Comparison of ENCODE assay signal across 8 cellular contexts in genomic region chr10:104349623-104350142, GRCh38. TPM values are rescaled to one million over a fixed set of nuclear protein-coding genes. Genes with fewer than 3 reads are reported as not detected.
A peak's percentile ranks its signal among the peaks of the same experiment; 100 is the strongest.
DNase-seq lines count a peak whose midpoint lies in the region; ATAC-seq, FAIRE-seq and TF ChIP-seq lines count a peak whose summit lies in the region.

No MANE protein-coding gene starts in this region.

- no peak for TF ChIP-seq CTCF in A549 (IDR thresholded peaks at IDR 0.05)
- TF ChIP-seq CTCF in lower lobe of right lung (IDR thresholded peaks at IDR 0.05): no peak
- no peak for TF ChIP-seq CTCF in chondrocyte (IDR thresholded peaks at IDR 0.05)

- POLR2A ChIA-PET in A549 (lab: Yijun Ruan, JAX): interaction anchor here (0.5 to 1.8 kb wide), 4 partner anchors 11 to 354 kb away, joined by 3 to 8 read pairs (median 4); partner anchors contain the start of genes GSTO2 and ITPRIP

- TF ChIP-seq EP300 in A549 (IDR thresholded peaks at IDR 0.05): no peak

- H3K9me3 Mint-ChIP-seq in chondrocyte (ENCODE audit: low read depth): no peaks in the 10 kb centered on the region

- no peak overlapping the region for H3K4me3 Mint-ChIP-seq in chondrocyte (ENCODE audit: unreplicated experiment)

- intact Hi-C loops in lower lobe of right lung (cut with DNase I): loop anchor here (5.0 kb wide), 1 partner anchor 57 kb away; no protein-coding TSS in a partner anchor

- H3K27ac ChIP-seq in A549 (peak overlapping the region; percentile 49 to 74), lower lobe of right lung (peak overlapping the region; percentile 74)

- CTCF ChIA-PET in A549 (lab: Yijun Ruan, JAX): interaction anchor here (0.6 to 13.2 kb wide), 18 partner anchors 8 to 460 kb away, joined by 3 to 339 read pairs (median 11); partner anchors contain the start of gene ITPRIP

- TF ChIP-seq POLR2A in A549 (IDR thresholded peaks at IDR 0.05; ENCODE audit: low read length): no peak

- H3K27ac Mint-ChIP-seq in chondrocyte (ENCODE audit: unreplicated experiment): no peak overlapping the region

- peaks cover 9% of the 10 kb centered on the region for H3K27me3 Mint-ChIP-seq in chondrocyte (ENCODE audit: low read depth)

- TF ChIP-seq RAD21 in A549 (conservative IDR thresholded peaks at IDR 0.05 in 1 of 2, IDR thresholded peaks at IDR 0.05 in 1 of 2): no peak

- no peak for FAIRE-seq in A549 (lab: Jason Lieb, UNC)

- H3K9me3 ChIP-seq in A549 (no peaks in the 10 kb centered on the region), lower lobe of right lung (no peaks in the 10 kb centered on the region)

- H3K4me3 ChIP-seq in A549 (no peak overlapping the region), lower lobe of right lung (peak overlapping the region; percentile 22), H7 (ENCODE audit: insufficient read depth, low read depth, low read length) (no peak overlapping the region)

- DNase-seq in A549 (ENCODE audit: low read depth in 1 of 2, low spot score in 1 of 2) (peak in 1 of 2 experiments; percentile 64), amniotic epithelial cell (ENCODE audit: low read depth) (peak; percentile 92), lower lobe of right lung (no peak), NCI-H1436 treated with DMSO at 0.1 percent for 48 hours (lab: John Stamatoyannopoulos, UW) (no peak), chondrocyte (ENCODE audit: low spot score) (no peak), H7 (no peak)

- H3K36me3 ChIP-seq in lower lobe of right lung (no peaks in the 10 kb centered on the region), H7 (replicated peaks; ENCODE audit: control insufficient read depth, insufficient read depth, low read length) (no peaks in the 10 kb centered on the region)

- peak; percentile 15 to 41; a peak in 4 of 6 replicates for ATAC-seq in A549
- peak; percentile 49 for ATAC-seq in GM19468 (IDR thresholded peaks at IDR 0.05; ENCODE audit: extremely low read depth, unreplicated experiment)
- peak; percentile 55 for ATAC-seq in HG03460 (IDR thresholded peaks at IDR 0.05; ENCODE audit: unreplicated experiment)
- ATAC-seq in lower lobe of right lung: peak; percentile 71 to 75

- H3K4me1 ChIP-seq in A549: peaks cover 20% of the 10 kb centered on the region
- H3K4me1 ChIP-seq in lower lobe of right lung: peaks cover 53% of the 10 kb centered on the region

- WGBS in A549 (ENCODE audit: missing lambda C conversion rate): 22% methylated on average over 5 of the region's 5 CpGs

- H3K27me3 ChIP-seq in lower lobe of right lung (ENCODE audit: low read depth) (no peaks in the 10 kb centered on the region), H7 (ENCODE audit: control insufficient read depth, insufficient read depth, low read length) (peaks cover 11% of the 10 kb centered on the region)

- H3K4me1 Mint-ChIP-seq in chondrocyte (ENCODE audit: low read depth): no peaks in the 10 kb centered on the region

- no peaks in the 10 kb centered on the region for H3K36me3 Mint-ChIP-seq in chondrocyte (ENCODE audit: low read depth)

- H3K4me2 ChIP-seq in A549: peak overlapping the region; percentile 68

TF ChIP-seq in A549, 52 proteins besides CTCF, POLR2A, EP300 and RAD21:
- TF ChIP-seq HEYL (CRISPR knock-in tag; IDR thresholded peaks at IDR 0.05): no peak
- TF ChIP-seq KDM1A (IDR thresholded peaks at IDR 0.05; ENCODE audit: low read depth): no peak
- TF ChIP-seq SREBF2 (IDR thresholded peaks at IDR 0.05): no peak
- TF ChIP-seq NFE2L2 (conservative IDR thresholded peaks at IDR 0.05; ENCODE audit: low read length): peak; percentile 37; the same call in 1 of the 2 replicates
- peak; percentile 80 to 86 for TF ChIP-seq CEBPB (IDR thresholded peaks at IDR 0.05)
- no peak for TF ChIP-seq FOSL2 (IDR thresholded peaks at IDR 0.05)
- TF ChIP-seq FOSL2 (CRISPR knock-in tag; IDR thresholded peaks at IDR 0.05): peak; percentile 52; the same call in 1 of the 2 replicates
TF ChIP-seq in A549: peak in this region for 3.

RNA-seq across cellular contexts. Expression of gene CFAP58, which starts 4.0 kb away (rescaled TPM):
- polyA plus RNA-seq in A549 (2011; rRNA removed): 0.16 and 0.22 TPM in 2 replicates
- polyA plus RNA-seq in A549 (2012; cell fraction: cytosol; rRNA removed): 0.03 and 0.12 TPM in 2 replicates
- polyA plus RNA-seq in A549 (2012; cell fraction: nucleus; rRNA removed): 0.07 TPM in 1 of 2 replicates, not detected in the other
- polyA plus RNA-seq in A549 (2017; fragmentation: RNase III; extraction: RNeasy Plus Mini Kit Qiagen cat#74134 plus additional on column Dnase treatment): 0.17 to 0.32 TPM (median 0.25 TPM) in 3 replicates
- polyA minus RNA-seq in A549 (2011; rRNA and poly(A)+ RNA removed): 0.50 TPM in 1 of 2 replicates, not detected in the other
- total RNA-seq in lower lobe of right lung: 1.1 TPM
- total RNA-seq in chondrocyte: 0.13 to 0.27 TPM (median 0.15 TPM) in 3 replicates
- total RNA-seq in H7 (2014; rRNA removed; shearing (Covaris generic)): 0.62 and 2.0 TPM in 2 replicates

RNA-seq across cellular contexts. Expression of gene ITPRIP, which starts 11.4 kb away (rescaled TPM):
- polyA plus RNA-seq in A549 (2011; rRNA removed) (14.8 and 17.4 TPM in 2 replicates), A549 (2017; fragmentation: RNase III; extraction: RNeasy Plus Mini Kit Qiagen cat#74134 plus additional on column Dnase treatment) (18.3 to 21.0 TPM (median 19.8 TPM) in 3 replicates)
- polyA plus RNA-seq in A549 (2012; cell fraction: cytosol; rRNA removed): 8.0 and 12.1 TPM in 2 replicates
- 17.9 and 19.4 TPM in 2 replicates for polyA plus RNA-seq in A549 (2012; cell fraction: nucleus; rRNA removed)
- 20.6 and 23.2 TPM in 2 replicates for polyA minus RNA-seq in A549 (2011; rRNA and poly(A)+ RNA removed)
- total RNA-seq in lower lobe of right lung (37.0 TPM), chondrocyte (10.3 to 14.5 TPM (median 14.1 TPM) in 3 replicates)
- total RNA-seq in H7 (2014; rRNA removed; shearing (Covaris generic)): 6.7 and 6.9 TPM in 2 replicates
